ENCODE assay signal across 2 cellular contexts in the genomic region with DNA sequence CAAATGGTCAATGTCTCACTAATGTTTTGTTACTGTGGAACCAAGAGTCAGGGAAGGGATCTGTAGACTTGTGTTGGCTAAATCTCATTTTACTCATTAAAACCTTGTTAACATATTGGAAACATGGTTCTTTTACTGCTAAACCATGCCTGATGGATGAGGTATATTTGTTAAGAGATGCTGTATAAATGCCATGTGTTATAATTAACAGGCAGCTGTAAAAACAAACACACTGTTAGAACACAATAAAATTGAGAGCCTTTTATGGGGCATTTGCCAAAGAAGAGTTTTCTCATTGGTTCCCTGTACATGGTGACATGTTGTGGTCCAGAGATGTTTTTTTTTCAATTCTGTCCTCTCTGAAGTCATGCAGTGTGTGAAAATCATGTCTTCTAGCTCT.
TF ChIP-seq lines count a peak whose summit lies in the region.

No MANE protein-coding gene starts in this region.

TF ChIP-seq in IMR-90, 13 proteins besides CTCF, POLR2A, EP300 and RAD21 (continued from another document):
- TF ChIP-seq ELK1 (IDR thresholded peaks at IDR 0.05; ENCODE audit: borderline replicate concordance, low read depth, low read length): no peak

TF ChIP-seq in WTC11, 78 proteins besides CTCF, POLR2A, EP300 and RAD21:
- TF ChIP-seq ZNF281 (CRISPR knock-in tag; IDR thresholded peaks at IDR 0.05) (no peak), SOX15 (CRISPR knock-in tag; IDR thresholded peaks at IDR 0.05) (no peak), MXD4 (CRISPR knock-in tag; IDR thresholded peaks at IDR 0.05; ENCODE audit: borderline replicate concordance) (no peak), ETV6 (CRISPR knock-in tag; IDR thresholded peaks at IDR 0.05) (no peak), ZNF416 (CRISPR knock-in tag; IDR thresholded peaks at IDR 0.05) (no peak), GTF2I (CRISPR knock-in tag; conservative IDR thresholded peaks at IDR 0.05) (no peak)
- TF ChIP-seq, protein P1, sequence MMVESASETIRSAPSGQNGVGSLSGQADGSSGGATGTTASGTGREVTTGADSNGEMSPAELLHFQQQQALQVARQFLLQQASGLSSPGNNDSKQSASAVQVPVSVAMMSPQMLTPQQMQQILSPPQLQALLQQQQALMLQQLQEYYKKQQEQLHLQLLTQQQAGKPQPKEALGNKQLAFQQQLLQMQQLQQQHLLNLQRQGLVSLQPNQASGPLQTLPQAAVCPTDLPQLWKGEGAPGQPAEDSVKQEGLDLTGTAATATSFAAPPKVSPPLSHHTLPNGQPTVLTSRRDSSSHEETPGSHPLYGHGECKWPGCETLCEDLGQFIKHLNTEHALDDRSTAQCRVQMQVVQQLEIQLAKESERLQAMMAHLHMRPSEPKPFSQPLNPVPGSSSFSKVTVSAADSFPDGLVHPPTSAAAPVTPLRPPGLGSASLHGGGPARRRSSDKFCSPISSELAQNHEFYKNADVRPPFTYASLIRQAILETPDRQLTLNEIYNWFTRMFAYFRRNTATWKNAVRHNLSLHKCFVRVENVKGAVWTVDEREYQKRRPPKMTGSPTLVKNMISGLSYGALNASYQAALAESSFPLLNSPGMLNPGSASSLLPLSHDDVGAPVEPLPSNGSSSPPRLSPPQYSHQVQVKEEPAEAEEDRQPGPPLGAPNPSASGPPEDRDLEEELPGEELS (CRISPR knock-in tag; IDR thresholded peaks at IDR 0.05): no peak
